In genomic region chr15:29770796-29771195, GRCh38 we compare ENCODE assay signal across 28 cellular contexts. TPM values are rescaled to one million over a fixed set of nuclear protein-coding genes. Genes with fewer than 3 reads are reported as not detected.
DNase-seq lines count a peak whose midpoint lies in the region; ATAC-seq, FAIRE-seq and TF ChIP-seq lines count a peak whose summit lies in the region.
"Had no signal": no experiment of that assay in that cellular context is flagged by ENCODE, and none has a peak within 500 bp of the region (broad histone marks: within the 10 kb centered on the region; RNA-seq: fewer than 3 reads in every experiment).

No MANE protein-coding gene starts in this region.

- H3K4me1 ChIP-seq in GM23248 (ENCODE audit: insufficient read depth), result peaks cover 25% of the 10 kb centered on the region
- no peaks in the 10 kb centered on the region for H3K4me1 ChIP-seq in Panc1 (ENCODE audit: control insufficient read depth, insufficient read depth, low read length)
- no peaks in the 10 kb centered on the region for H3K4me1 ChIP-seq in kidney (ENCODE audit: control insufficient read depth in 1 of 2, insufficient read depth in 1 of 2, low read depth in 1 of 2, low read length in 2 of 2)
- H3K4me1 ChIP-seq in BE2C, result no peaks in the 10 kb centered on the region

- H4K20me1 ChIP-seq in GM23248 (ENCODE audit: insufficient read depth), result no peaks in the 10 kb centered on the region

- H3K27ac ChIP-seq in GM23248, result no peak overlapping the region
- H3K27ac ChIP-seq in Panc1 (ENCODE audit: low read length), result no peak overlapping the region
- H3K27ac ChIP-seq in kidney (ENCODE audit: low read depth in 2 of 2, low read length in 2 of 2), result no peak overlapping the region
- H3K27ac ChIP-seq: BLaER1 treated with 17β-estradiol and CSF1 and Interleukin-3, amounts not matched to agents 10 nM and 100 nM; left ventricle myocardium inferior; ovary; RWPE1; upper lobe of left lung had no signal

- no peaks in the 10 kb centered on the region for H3K9me3 ChIP-seq in GM23248 (ENCODE audit: low read depth)
- no peaks in the 10 kb centered on the region for H3K9me3 ChIP-seq in Panc1 (ENCODE audit: control insufficient read depth, insufficient read depth, low read depth, low read length)
- no peaks in the 10 kb centered on the region for H3K9me3 ChIP-seq in kidney (ENCODE audit: control insufficient read depth in 1 of 2, low read length in 2 of 2)
- H3K9me3 ChIP-seq in BE2C, result no peaks in the 10 kb centered on the region
- H3K9me3 ChIP-seq: BLaER1 treated with 17β-estradiol and CSF1 and Interleukin-3, amounts not matched to agents 10 nM and 100 nM; left ventricle myocardium inferior; ovary; upper lobe of left lung had no signal

- ATAC-seq in Panc1, result no peak
- ATAC-seq: activated CD8-positive, alpha-beta memory T cell treated with anti-CD3 and anti-CD28 coated beads, Interleukin-2, amount 10 ng/mL, durations not matched to agents 7 days and 5 days; K562; stimulated activated memory B cell treated with anti-CD40 and anti-IgM and Interleukin-4, amounts not matched to agents 10 μg/mL and 1 μg/mL and 100 μg/mL, for 72 hours had no signal

- H3K9ac ChIP-seq in GM23248 (no peak overlapping the region), kidney (ENCODE audit: low read length in 2 of 2) (no peak overlapping the region)
- H3K9ac ChIP-seq: BLaER1 treated with 17β-estradiol and CSF1 and Interleukin-3, amounts not matched to agents 10 nM and 100 nM had no signal

- peak; percentile 52 for DNase-seq in GM23248
- peak; percentile 10 for DNase-seq in Panc1 (ENCODE audit: low read depth, low spot score)
- DNase-seq in bronchial epithelial cell (ENCODE audit: low read depth), result peak; percentile 52
- DNase-seq in kidney, result no peak
- no peak for DNase-seq in NCI-H146 treated with DMSO at 0.1 percent for 48 hours (lab: John Stamatoyannopoulos, UW; ENCODE audit: unreplicated experiment)
- DNase-seq in C1 segment of cervical spinal cord (lab: John Stamatoyannopoulos, UW), result no peak
- no peak for DNase-seq in BE2C
- DNase-seq in HPDE6-E6E7 (ENCODE audit: extremely low spot score), result no peak
- DNase-seq: activated CD4-positive, alpha-beta T cell treated with anti-CD3 and anti-CD28 coated beads, Interleukin-2, amount 50 U/mL, for 1 hour; activated CD4-positive, CD25-positive, alpha-beta regulatory T cell; activated CD8-positive, alpha-beta memory T cell treated with anti-CD3 and anti-CD28 coated beads, Interleukin-2, amount 10 ng/mL, durations not matched to agents 7 days and 5 days; activated naive CD4-positive, alpha-beta T cell; activated T-cell treated with anti-CD3 and anti-CD28 coated beads, Interleukin-2, amount 50 U/mL, for 48 hours; GF-D8; left ventricle myocardium inferior; NCI-H1417 treated with DMSO at 0.1 percent for 48 hours; NCI-H2081; NCI-H226; NCI-H748 treated with DMSO at 0.1 percent for 48 hours; ovary; substantia nigra; upper lobe of left lung had no signal

- POLR2A ChIA-PET in Panc1 (lab: Charles Lee), result no interaction called here

- no peaks in the 10 kb centered on the region for H3K27me3 ChIP-seq in GM23248 (replicated peaks; ENCODE audit: insufficient read depth)
- no peaks in the 10 kb centered on the region for H3K27me3 ChIP-seq in Panc1 (ENCODE audit: control insufficient read depth, insufficient read depth, low read length)
- no peaks in the 10 kb centered on the region for H3K27me3 ChIP-seq in bronchial epithelial cell (ENCODE audit: control insufficient read depth, insufficient read depth, low read length)
- H3K27me3 ChIP-seq in BE2C, result no peaks in the 10 kb centered on the region
- H3K27me3 ChIP-seq: ovary, upper lobe of left lung had no signal

- CTCF ChIA-PET in Panc1 (lab: Charles Lee), result no interaction called here

- in situ Hi-C loops in GM23248 (cut with MboI) (no loop called here), Panc1 (cut with HindIII; ENCODE audit: low pct_unique_long_range_greater_than_20kb, low sequenced_read_pairs) (no loop called here)

- no TSS peak for BruUV-seq in Panc1 (replicated peaks; lab: Mats Ljungman, UMichigan)

- 75% methylated on average over 2 of the region's 2 CpGs for WGBS in GM23248 (ENCODE audit: low coverage in 1 of 2, low lambda C conversion rate in 2 of 2, missing lambda C conversion rate in 2 of 2), 2 experiments

- H3K36me3 ChIP-seq in GM23248 (ENCODE audit: low read depth), result peaks cover 22% of the 10 kb centered on the region
- peaks cover 2% of the 10 kb centered on the region; the same call in 1 of the 2 replicates for H3K36me3 ChIP-seq in Panc1 (ENCODE audit: control insufficient read depth, insufficient read depth, low read length)
- H3K36me3 ChIP-seq in bronchial epithelial cell (ENCODE audit: control insufficient read depth, insufficient read depth, low read length), result peaks cover 18% of the 10 kb centered on the region
- H3K36me3 ChIP-seq in kidney (ENCODE audit: control insufficient read depth in 1 of 2, insufficient read depth in 2 of 2, low read length in 2 of 2), result peaks cover 6 to 8% of the 10 kb centered on the region in 2 donors
- H3K36me3 ChIP-seq in BE2C, result no peaks in the 10 kb centered on the region
- H3K36me3 ChIP-seq: BLaER1 treated with 17β-estradiol and CSF1 and Interleukin-3, amounts not matched to agents 10 nM and 100 nM; ovary had no signal

- TF ChIP-seq CTCF in Panc1 (IDR thresholded peaks at IDR 0.05) (no peak), bronchial epithelial cell (IDR thresholded peaks at IDR 0.05; ENCODE audit: insufficient read depth, low read length, severe bottlenecking) (no peak), kidney (IDR thresholded peaks at IDR 0.05; ENCODE audit: borderline replicate concordance, extremely low read depth, insufficient read depth) (no peak), BE2C (IDR thresholded peaks at IDR 0.05; ENCODE audit: low read depth, low read length) (no peak)

- FAIRE-seq in bronchial epithelial cell (lab: Jason Lieb, UNC) (no peak), kidney (lab: Jason Lieb, UNC) (peak; percentile 6)
- FAIRE-seq: HTR-8/SVneo, islet of Langerhans, K562 had no signal

- H3K4me2 ChIP-seq in GM23248 (ENCODE audit: unreplicated experiment), result no peak overlapping the region
- H3K4me2 ChIP-seq: BLaER1 treated with 17β-estradiol and CSF1 and Interleukin-3, amounts not matched to agents 10 nM and 100 nM had no signal

- no peak overlapping the region for H2AFZ ChIP-seq in GM23248

- H3K9me2 ChIP-seq in GM23248 (ENCODE audit: insufficient read depth), result no peaks in the 10 kb centered on the region

- 0 out of 2 replicates have a peak, but pooled peaks cover 10% of the 10 kb centered on the region for H3F3A ChIP-seq in GM23248 (ENCODE audit: insufficient read depth)

- H3K4me3 ChIP-seq in GM23248 (no peak overlapping the region), Panc1 (ENCODE audit: low read depth in 2 of 2, low read length in 2 of 2) (no peak overlapping the region), bronchial epithelial cell (ENCODE audit: low read depth, low read length) (no peak overlapping the region), kidney (ENCODE audit: low read length in 2 of 2) (no peak overlapping the region), BE2C (ENCODE audit: low read depth, low read length) (no peak overlapping the region)
- H3K4me3 ChIP-seq: BLaER1 treated with 17β-estradiol and CSF1 and Interleukin-3, amounts not matched to agents 10 nM and 100 nM; K562; left ventricle myocardium inferior; ovary; upper lobe of left lung had no signal

- intact Hi-C loops in Panc1 (cut with micrococcal nuclease; ENCODE audit: unreplicated experiment), result no loop called here
- intact Hi-C loops in kidney (cut with DNase I), result no loop called here

- peaks cover 89% of the 10 kb centered on the region for H3K79me2 ChIP-seq in GM23248 (ENCODE audit: insufficient read depth)

RNA-seq across cellular contexts. Expression of gene TJP1, which starts 51.5 kb away (rescaled TPM):
- 51.2 and 71.8 TPM in 2 replicates for total RNA-seq in GM23248 (2014; rRNA removed; shearing (Covaris generic))
- polyA plus RNA-seq in GM23248 (2016; fragmentation: Nextera tagmentation; extraction: Ambion mirVana) (35.7 and 39.2 TPM in 2 replicates), kidney (ENCODE audit: insufficient read depth, low read depth, low replicate concordance) (17.7 TPM)
- total RNA-seq in Panc1 (2021; ENCODE audit: unreplicated experiment) (79.1 TPM), bronchial epithelial cell (62.9 and 86.5 TPM in 2 replicates), kidney (121 TPM)
- 26.0 TPM for polyA plus RNA-seq in Panc1 (2012; ENCODE audit: insufficient read length)
- polyA plus RNA-seq in BE2C (2012; ENCODE audit: insufficient read depth, insufficient read length, low read depth), result 3.1 TPM
- total RNA-seq: activated CD8-positive, alpha-beta memory T cell treated with anti-CD3 and anti-CD28 coated beads, Interleukin-2, amount 10 ng/mL, durations not matched to agents 7 days and 5 days had no signal

Comparison
In these comparisons a context has a peak if more than half of its experiments do, and no peak if none do; other contexts are left out.
1. DNase-seq: peak in GM23248 (single experiment), Panc1 (single experiment) and bronchial epithelial cell (single experiment); none in kidney (single experiment), NCI-H146 treated with DMSO at 0.1 percent for 48 hours (single experiment), C1 segment of cervical spinal cord (0 of 14), BE2C (single experiment) and HPDE6-E6E7 (single experiment).